9 cellular contexts compared by ENCODE assay signal in genomic region chr6:56407883-56408282, GRCh38.
"Had no signal": no experiment of that assay in that cellular context is flagged by ENCODE, and none has a peak within 500 bp of the region (broad histone marks: within the 10 kb centered on the region; RNA-seq: fewer than 3 reads in every experiment).

No MANE protein-coding gene starts in this region.

- H3K9me3 ChIP-seq: HAP-1 had no signal

- ATAC-seq: GM23338, HCT116 had no signal

- H3K27ac ChIP-seq: GM23248 had no signal

- H2AFZ ChIP-seq: GM23248, GM23338 had no signal

- H3K36me3 ChIP-seq: HAP-1 had no signal

- H3K9ac ChIP-seq: GM23248 had no signal

- DNase-seq: GM23248, GOT3, H7, H9, HCEC 1CT, HFFc6 had no signal

- H3K4me1 ChIP-seq: HAP-1 had no signal

- H3K4me2 ChIP-seq: GM23338 had no signal

- H3K4me3 ChIP-seq: GM23248, GM23338, HAP-1 had no signal
